In the genomic region with DNA sequence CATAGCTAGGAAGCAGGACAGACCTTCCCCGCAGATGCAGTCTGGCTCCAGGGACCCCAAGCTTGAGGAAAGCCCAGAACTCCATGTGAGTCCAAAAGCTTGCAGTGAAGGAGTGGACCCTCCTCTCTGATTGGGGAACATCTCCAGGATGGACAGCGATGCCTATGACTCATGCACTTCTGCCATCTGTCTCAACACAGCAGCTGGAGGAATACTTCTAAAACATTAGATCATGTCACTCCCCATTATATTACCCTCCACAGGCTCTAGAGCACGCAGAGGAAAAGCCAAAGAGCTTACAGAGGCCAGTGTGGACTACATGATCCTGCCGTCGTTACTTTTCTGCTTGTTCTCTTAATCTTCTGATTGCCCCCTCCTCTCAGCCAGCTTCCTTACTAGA, we compare ENCODE assay signal across 21 cellular contexts.
DNase-seq lines count a peak whose midpoint lies in the region; ATAC-seq and TF ChIP-seq lines count a peak whose summit lies in the region.
"Had no signal": no experiment of that assay in that cellular context is flagged by ENCODE, and none has a peak within 500 bp of the region (broad histone marks: within the 10 kb centered on the region; RNA-seq: fewer than 3 reads in every experiment).

No MANE protein-coding gene starts in this region.

- intact Hi-C loops in heart right ventricle (cut with DNase I) (no loop called here), upper lobe of right lung (cut with DNase I) (no loop called here)

- peak overlapping the region in 1 of 10 donors; percentile 35 for H3K27ac ChIP-seq in heart right ventricle
- H3K27ac ChIP-seq in right atrium auricular region: no peak overlapping the region
- no peak overlapping the region for H3K27ac ChIP-seq in foreskin keratinocyte
- no peak overlapping the region for H3K27ac ChIP-seq in upper lobe of right lung
- H3K27ac ChIP-seq: epithelial cell of prostate, parathyroid adenoma, SJSA1 had no signal

- peaks cover 0 to 4% (median 0%) of the 10 kb centered on the region in 9 donors for H3K4me1 ChIP-seq in heart right ventricle
- no peaks in the 10 kb centered on the region for H3K4me1 ChIP-seq in right atrium auricular region
- H3K4me1 ChIP-seq in foreskin keratinocyte: peaks cover 13% of the 10 kb centered on the region
- H3K4me1 ChIP-seq in upper lobe of right lung: no peaks in the 10 kb centered on the region
- H3K4me1 ChIP-seq: parathyroid adenoma had no signal

- 75 to 78% methylated on average over 5 of the region's 5 CpGs for WGBS in heart right ventricle, 2 donors

- DNase-seq in heart right ventricle (no peak), right atrium auricular region (ENCODE audit: low spot score) (no peak), NCI-H69 (lab: John Stamatoyannopoulos, UW) (peak; percentile 81), foreskin keratinocyte (no peak), upper lobe of right lung (no peak), Ammon's horn (ENCODE audit: low spot score) (no peak), NCI-H2081 treated with DMSO at 0.1 percent for 48 hours (lab: John Stamatoyannopoulos, UW) (no peak)
- no peak for DNase-seq in activated CD4-positive, alpha-beta T cell treated with anti-CD3 and anti-CD28 coated beads for 4 hours
- DNase-seq: activated B cell treated with CpG ODN at 0.5 μM for 24 hours; activated naive CD8-positive, alpha-beta T cell treated with anti-CD3 and anti-CD28 coated beads, Interleukin-2, amount 10 ng/mL, durations not matched to agents 7 days and 5 days; COR-L47; GDM1; H9; naive thymus-derived CD4-positive, alpha-beta T cell; NCI-H2171 treated with DMSO at 0.1 percent for 48 hours had no signal

- ATAC-seq in heart right ventricle (peak in 6 of 8 donors; percentile 39 to 77 (median 59)), foreskin keratinocyte (peak; percentile 8), upper lobe of right lung (peak; percentile 7)
- ATAC-seq: K562; naive thymus-derived CD4-positive, alpha-beta T cell had no signal

- TF ChIP-seq CTCF in heart right ventricle (IDR thresholded peaks at IDR 0.05) (no peak), right atrium auricular region (IDR thresholded peaks at IDR 0.05) (no peak), foreskin keratinocyte (conservative IDR thresholded peaks at IDR 0.05) (no peak), upper lobe of right lung (IDR thresholded peaks at IDR 0.05) (no peak)

- H3K4me3 ChIP-seq in heart right ventricle (no peak overlapping the region), right atrium auricular region (no peak overlapping the region), upper lobe of right lung (no peak overlapping the region)
- H3K4me3 ChIP-seq: K562, lung, SJSA1, smooth muscle cell had no signal

- H3K36me3 ChIP-seq in heart right ventricle: no peaks in the 10 kb centered on the region
- H3K36me3 ChIP-seq in right atrium auricular region: no peaks in the 10 kb centered on the region
- no peaks in the 10 kb centered on the region for H3K36me3 ChIP-seq in upper lobe of right lung
- H3K36me3 ChIP-seq: SJSA1 had no signal

- peaks cover 0 to 5% (median 0%) of the 10 kb centered on the region in 7 donors for H3K27me3 ChIP-seq in heart right ventricle
- no peaks in the 10 kb centered on the region for H3K27me3 ChIP-seq in right atrium auricular region
- H3K27me3 ChIP-seq in foreskin keratinocyte: no peaks in the 10 kb centered on the region
- H3K27me3 ChIP-seq in upper lobe of right lung: no peaks in the 10 kb centered on the region
- H3K27me3 ChIP-seq: SJSA1 had no signal

- H3K9me3 ChIP-seq in heart right ventricle (peaks cover 0 to 8% (median 0%) of the 10 kb centered on the region in 11 donors), right atrium auricular region (no peaks in the 10 kb centered on the region), upper lobe of right lung (no peaks in the 10 kb centered on the region)

Comparison
In these comparisons a context has a peak if more than half of its experiments do, and no peak if none do; other contexts are left out.
1. ATAC-seq: peak in every context shown above with its lines; median percentile 59 in heart right ventricle; 8 in foreskin keratinocyte; 7 in upper lobe of right lung.